In the genomic region with DNA sequence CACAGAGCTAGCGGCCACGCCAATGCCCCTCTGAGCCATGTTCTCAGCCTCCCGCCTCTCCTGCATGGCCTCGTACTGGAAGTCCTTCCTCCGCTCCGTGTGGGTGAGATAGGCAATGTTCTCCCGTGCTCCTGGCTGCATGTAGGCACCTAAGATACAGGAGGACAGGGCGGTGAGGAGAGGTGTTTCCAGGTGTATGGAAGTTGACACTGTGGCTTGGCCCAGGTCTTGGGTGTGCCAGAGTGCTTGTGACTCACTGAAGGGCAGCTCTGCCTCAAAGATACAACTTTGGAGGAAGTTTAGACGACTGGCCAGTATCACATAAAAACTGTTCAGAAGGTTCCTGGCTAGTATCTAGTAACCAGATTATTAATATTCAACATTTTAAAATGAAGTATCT, we compare ENCODE assay signal across 1 cellular context.
TF ChIP-seq lines count a peak whose summit lies in the region.

No MANE protein-coding gene starts in this region.

TF ChIP-seq in K562, 482 proteins besides CTCF, POLR2A, EP300 and RAD21:
- TF ChIP-seq TEAD4 (IDR thresholded peaks at IDR 0.05; ENCODE audit: low read length) (no peak), TEAD4 (CRISPR knock-in tag; IDR thresholded peaks at IDR 0.05; ENCODE audit: borderline replicate concordance) (no peak), RBFOX2 (IDR thresholded peaks at IDR 0.05; ENCODE audit: low read depth, low read length) (peak; percentile 54; the same call in 1 of the 2 replicates)
